In genomic region chr16:48367443-48368049, GRCh38 we compare ENCODE assay signal across 10 cellular contexts. TPM values are rescaled to one million over a fixed set of nuclear protein-coding genes. Genes with fewer than 3 reads are reported as not detected.
DNase-seq lines count a peak whose midpoint lies in the region; ATAC-seq lines count a peak whose summit lies in the region.
"Had no signal": no experiment of that assay in that cellular context is flagged by ENCODE, and none has a peak within 500 bp of the region (broad histone marks: within the 10 kb centered on the region; RNA-seq: fewer than 3 reads in every experiment).

No MANE protein-coding gene starts in this region.

- ATAC-seq in memory B cell (ENCODE audit: low read depth) (no peak), GM18870 (IDR thresholded peaks at IDR 0.05; ENCODE audit: unreplicated experiment) (no peak), HG02840 (IDR thresholded peaks at IDR 0.05; ENCODE audit: low FRiP score, unreplicated experiment) (no peak)

- H3K4me1 ChIP-seq in GM23248 (ENCODE audit: insufficient read depth): peaks cover 39% of the 10 kb centered on the region

- POLR2A ChIA-PET in activated CD4-positive, alpha-beta memory T cell treated with anti-CD3 and anti-CD28 coated beads, Interleukin-2, amount 10 ng/mL, durations not matched to agents 7 days and 5 days (lab: Charles Lee): interaction anchor here (1.4 to 4.7 kb wide), 6 partner anchors 10 to 244 kb away, joined by 3 to 62 read pairs (median 8); partner anchors contain the start of genes N4BP1 and SIAH1

- DNase-seq in ACHN (peak; percentile 23), GM23248 (peak; percentile 28), memory B cell (ENCODE audit: low spot score in 2 of 2) (no peak), glomerular visceral epithelial cell (ENCODE audit: extremely low spot score) (no peak), NCI-H2171 (lab: John Stamatoyannopoulos, UW) (no peak)
- DNase-seq in activated CD4-positive, alpha-beta memory T cell treated with anti-CD3 and anti-CD28 coated beads, Interleukin-2, amount 10 ng/mL, durations not matched to agents 7 days and 5 days: no peak
- DNase-seq: activated CD8-positive, alpha-beta memory T cell treated with anti-CD3 and anti-CD28 coated beads, Interleukin-2, amount 50 U/mL, for 48 hours; mesendoderm had no signal

- peak overlapping the region; percentile 99 for H3K4me2 ChIP-seq in GM23248 (ENCODE audit: unreplicated experiment)

- H3K27ac ChIP-seq in GM23248: peak overlapping the region; percentile 99

- peak overlapping the region; percentile 79; the same call in 1 of the 2 replicates for H3K4me3 ChIP-seq in GM23248

- no peaks in the 10 kb centered on the region for H3K36me3 ChIP-seq in GM23248 (ENCODE audit: low read depth)

- H3K4me3 Mint-ChIP-seq in activated CD4-positive, alpha-beta memory T cell treated with anti-CD3 and anti-CD28 coated beads, Interleukin-2, amount 10 ng/mL, durations not matched to agents 7 days and 5 days: no peak overlapping the region
- H3K4me3 Mint-ChIP-seq in memory B cell: no peak overlapping the region

- no peaks in the 10 kb centered on the region for H3K27me3 Mint-ChIP-seq in activated CD4-positive, alpha-beta memory T cell treated with anti-CD3 and anti-CD28 coated beads, Interleukin-2, amount 10 ng/mL, durations not matched to agents 7 days and 5 days
- no peaks in the 10 kb centered on the region for H3K27me3 Mint-ChIP-seq in memory B cell

- CTCF ChIA-PET in activated CD4-positive, alpha-beta memory T cell treated with anti-CD3 and anti-CD28 coated beads, Interleukin-2, amount 10 ng/mL, durations not matched to agents 7 days and 5 days (lab: Charles Lee): interaction anchor here (0.9 to 6.4 kb wide), 4 partner anchors 13 to 255 kb away, joined by 3 to 54 read pairs (median 6); no protein-coding TSS in a partner anchor

- H3K9me2 ChIP-seq in GM23248 (ENCODE audit: insufficient read depth): no peaks in the 10 kb centered on the region

- no peak overlapping the region for H2AFZ ChIP-seq in GM23248

- H3K27ac Mint-ChIP-seq in activated CD4-positive, alpha-beta memory T cell treated with anti-CD3 and anti-CD28 coated beads, Interleukin-2, amount 10 ng/mL, durations not matched to agents 7 days and 5 days: peak overlapping the region; percentile 99
- peak overlapping the region; percentile 97 for H3K27ac Mint-ChIP-seq in memory B cell

- no peaks in the 10 kb centered on the region for H3K27me3 ChIP-seq in GM23248 (replicated peaks; ENCODE audit: insufficient read depth)

- no peaks in the 10 kb centered on the region for H3K9me3 ChIP-seq in GM23248 (ENCODE audit: low read depth)

- no peaks in the 10 kb centered on the region for H3K36me3 Mint-ChIP-seq in activated CD4-positive, alpha-beta memory T cell treated with anti-CD3 and anti-CD28 coated beads, Interleukin-2, amount 10 ng/mL, durations not matched to agents 7 days and 5 days (ENCODE audit: low read depth)
- no peaks in the 10 kb centered on the region for H3K36me3 Mint-ChIP-seq in memory B cell

- no peaks in the 10 kb centered on the region for H3K9me3 Mint-ChIP-seq in activated CD4-positive, alpha-beta memory T cell treated with anti-CD3 and anti-CD28 coated beads, Interleukin-2, amount 10 ng/mL, durations not matched to agents 7 days and 5 days
- H3K9me3 Mint-ChIP-seq in memory B cell: no peaks in the 10 kb centered on the region

- in situ Hi-C loops in ACHN (cut with HindIII; ENCODE audit: low pct_ligation_motif_present, low pct_unique_long_range_greater_than_20kb, low sequenced_read_pairs): no loop called here
- in situ Hi-C loops in GM23248 (cut with MboI): no loop called here

- H3K4me1 Mint-ChIP-seq in activated CD4-positive, alpha-beta memory T cell treated with anti-CD3 and anti-CD28 coated beads, Interleukin-2, amount 10 ng/mL, durations not matched to agents 7 days and 5 days: peaks cover 55% of the 10 kb centered on the region
- peaks cover 31% of the 10 kb centered on the region for H3K4me1 Mint-ChIP-seq in memory B cell

- peaks cover 48% of the 10 kb centered on the region for H3F3A ChIP-seq in GM23248 (ENCODE audit: insufficient read depth)

- peaks cover 91% of the 10 kb centered on the region for H3K79me2 ChIP-seq in GM23248 (ENCODE audit: insufficient read depth)

- peak overlapping the region; percentile 95; the same call in 1 of the 2 replicates for H3K9ac ChIP-seq in GM23248

- H4K20me1 ChIP-seq in GM23248 (ENCODE audit: insufficient read depth): no peaks in the 10 kb centered on the region

- 41 to 44% methylated on average over 2 of the region's 2 CpGs for WGBS in GM23248 (ENCODE audit: low coverage in 1 of 2, low lambda C conversion rate in 2 of 2, missing lambda C conversion rate in 2 of 2), 2 experiments

RNA-seq across cellular contexts. Expression of gene SIAH1, which starts 17.7 kb away (rescaled TPM):
- total RNA-seq in GM23248 (2014; rRNA removed; shearing (Covaris generic)): 24.4 and 24.9 TPM in 2 replicates
- polyA plus RNA-seq in GM23248 (2016; fragmentation: Nextera tagmentation; extraction: Ambion mirVana): 29.9 and 31.0 TPM in 2 replicates
- total RNA-seq in activated CD4-positive, alpha-beta memory T cell treated with anti-CD3 and anti-CD28 coated beads, Interleukin-2, amount 10 ng/mL, durations not matched to agents 7 days and 5 days: 10 to 100 TPM; 16.1 to 16.5 TPM

Comparison
In these comparisons a context has a peak if more than half of its experiments do, and no peak if none do; other contexts are left out.
1. DNase-seq: peak in ACHN (single experiment) and GM23248 (single experiment); none in activated CD4-positive, alpha-beta memory T cell treated with anti-CD3 and anti-CD28 coated beads, Interleukin-2, amount 10 ng/mL, durations not matched to agents 7 days and 5 days (single experiment), memory B cell (0 of 2), glomerular visceral epithelial cell (single experiment) and NCI-H2171 (single experiment).